ENCODE assay signal across 21 cellular contexts in genomic region chr3:98500019-98500418, GRCh38. TPM values are rescaled to one million over a fixed set of nuclear protein-coding genes. Genes with fewer than 3 reads are reported as not detected.
A peak's percentile ranks its signal among the peaks of the same experiment; 100 is the strongest.
DNase-seq lines count a peak whose midpoint lies in the region; ATAC-seq, FAIRE-seq and TF ChIP-seq lines count a peak whose summit lies in the region.
"Had no signal": no experiment of that assay in that cellular context is flagged by ENCODE, and none has a peak within 500 bp of the region (broad histone marks: within the 10 kb centered on the region; RNA-seq: fewer than 3 reads in every experiment).

No MANE protein-coding gene starts in this region.

- no peak for TF ChIP-seq POLR2A in H54 (IDR thresholded peaks at IDR 0.05; ENCODE audit: low read depth, low read length)

- peak; percentile 52 for FAIRE-seq in H54 (lab: Jason Lieb, UNC)

- DNase-seq in H54 (ENCODE audit: insufficient read length, low spot score) = no peak
- DNase-seq in M059J (ENCODE audit: low read depth) = peak; percentile 48
- DNase-seq in SHP77 treated with DMSO at 0.1 percent for 48 hours (lab: John Stamatoyannopoulos, UW) = peak; percentile 98
- peak; percentile 14 for DNase-seq in kidney glomerular epithelial cell (lab: John Stamatoyannopoulos, UW)
- no peak for DNase-seq in substantia nigra (lab: John Stamatoyannopoulos, UW)
- no peak for DNase-seq in activated effector memory CD4-positive, alpha-beta T cell treated with Interleukin-2 at 50 U/mL for 16 hours
- DNase-seq in Ammon's horn (ENCODE audit: low spot score) = no peak
- DNase-seq: ACHN; C1 segment of cervical spinal cord; CD8-positive, alpha-beta T cell; GM23248; IMR-90; NCI-H1694; NCI-H2081 treated with DMSO at 0.1 percent for 48 hours; NCI-H2171 treated with DMSO at 0.1 percent for 48 hours; NCI-H524 treated with DMSO at 0.1 percent for 48 hours; OCI-M1; T-cell had no signal

- no peak overlapping the region for H3K27ac ChIP-seq in substantia nigra (ENCODE audit: low read depth, low read length, poor library complexity, severe bottlenecking)
- H3K27ac ChIP-seq: GM23248 had no signal

- ATAC-seq in HG03025 (IDR thresholded peaks at IDR 0.05; ENCODE audit: low FRiP score, unreplicated experiment) = no peak
- ATAC-seq: CD8-positive, alpha-beta T cell; T-cell had no signal

RNA-seq across cellular contexts. Expression of gene OR5K2, which starts 2.5 kb away (rescaled TPM):
- not detected in 2 replicates for total RNA-seq in M059J (2014; rRNA removed; shearing (Covaris generic))
- total RNA-seq: CD8-positive, alpha-beta T cell; GM23248; IMR-90; MCF 10A; RPMI7951; T-cell had no signal

RNA-seq across cellular contexts. Expression of gene CLDND1, which starts 22.7 kb away (rescaled TPM):
- 269 and 350 TPM in 2 replicates for total RNA-seq in M059J (2014; rRNA removed; shearing (Covaris generic))

RNA-seq across cellular contexts. Expression of gene GPR15, which starts 31.8 kb away (rescaled TPM):
- total RNA-seq in M059J (2014; rRNA removed; shearing (Covaris generic)) = 27.8 and 41.3 TPM in 2 replicates
- total RNA-seq: GM23248, IMR-90, MCF 10A had no signal

RNA-seq across cellular contexts. Expression of gene OR5K1, which starts 37.0 kb away (rescaled TPM):
- not detected in 2 replicates for total RNA-seq in M059J (2014; rRNA removed; shearing (Covaris generic))
- total RNA-seq: CD8-positive, alpha-beta T cell; GM23248; IMR-90; MCF 10A; RPMI7951; T-cell had no signal

Comparison
In these comparisons a context has a peak if more than half of its experiments do, and no peak if none do; other contexts are left out.
1. DNase-seq: peak in M059J (single experiment), SHP77 treated with DMSO at 0.1 percent for 48 hours (single experiment) and kidney glomerular epithelial cell (single experiment); none in H54 (single experiment), substantia nigra (0 of 49), activated effector memory CD4-positive, alpha-beta T cell treated with Interleukin-2 at 50 U/mL for 16 hours (single experiment) and Ammon's horn (single experiment).